11 cellular contexts compared by ENCODE assay signal in the genomic region with DNA sequence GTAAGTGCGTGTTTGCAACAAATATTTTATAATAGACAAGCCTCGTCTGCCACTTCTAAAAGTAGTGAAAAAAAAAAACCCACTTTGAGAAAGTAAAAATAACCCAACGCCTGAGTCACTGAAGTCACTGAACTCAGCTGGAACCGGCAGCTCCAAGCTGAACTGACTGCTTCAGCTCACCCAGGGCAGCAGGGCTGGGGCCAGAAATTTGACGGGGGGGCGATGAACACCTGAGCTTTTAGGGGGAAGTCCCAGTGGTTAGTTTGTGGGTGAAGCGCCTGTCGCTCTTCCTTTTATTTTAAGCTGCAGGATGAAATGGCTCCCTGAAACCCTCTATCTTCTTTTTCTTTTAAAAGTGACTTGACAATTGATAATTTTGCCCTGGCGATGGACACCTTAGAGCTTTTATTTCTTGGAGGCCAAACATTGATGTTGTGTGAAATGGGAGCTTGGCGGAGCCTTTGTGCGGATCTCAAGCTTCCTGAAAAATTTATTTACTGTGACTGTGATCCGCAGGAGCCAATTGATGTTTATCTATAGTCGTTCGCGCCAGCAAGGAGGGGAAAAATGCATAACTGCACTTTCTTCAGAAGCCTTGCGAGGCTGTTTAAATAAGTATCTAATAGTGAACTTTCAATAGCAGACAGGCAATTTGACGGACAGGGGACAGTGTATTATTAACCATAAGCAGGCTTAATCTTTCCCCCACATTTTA. TPM values are rescaled to one million over a fixed set of nuclear protein-coding genes. Genes with fewer than 3 reads are reported as not detected.
DNase-seq lines count a peak whose midpoint lies in the region; ATAC-seq lines count a peak whose summit lies in the region.
"Had no signal": no experiment of that assay in that cellular context is flagged by ENCODE, and none has a peak within 500 bp of the region (broad histone marks: within the 10 kb centered on the region; RNA-seq: fewer than 3 reads in every experiment).

No MANE protein-coding gene starts in this region.

- POLR2A ChIA-PET in activated CD4-positive, alpha-beta T cell treated with anti-CD3 and anti-CD28 coated beads, Interleukin-2, amount 10 ng/mL, durations not matched to agents 7 days and 5 days (lab: Charles Lee) = no interaction called here

- no peaks in the 10 kb centered on the region for H3K9me3 Mint-ChIP-seq in activated CD4-positive, alpha-beta T cell treated with anti-CD3 and anti-CD28 coated beads, Interleukin-2, amount 10 ng/mL, durations not matched to agents 7 days and 5 days
- no peaks in the 10 kb centered on the region for H3K9me3 Mint-ChIP-seq in stimulated activated naive CD8-positive, alpha-beta T cell treated with anti-CD3 and anti-CD28 coated beads, Interleukin-15, amount 100 ng/mL, for 72 hours

- no peak overlapping the region for H3K4me3 Mint-ChIP-seq in activated CD4-positive, alpha-beta T cell treated with anti-CD3 and anti-CD28 coated beads, Interleukin-2, amount 10 ng/mL, durations not matched to agents 7 days and 5 days
- H3K4me3 Mint-ChIP-seq in stimulated activated naive CD8-positive, alpha-beta T cell treated with anti-CD3 and anti-CD28 coated beads, Interleukin-15, amount 100 ng/mL, for 72 hours = peak overlapping the region; percentile 10 to 59

- CTCF ChIA-PET in activated CD4-positive, alpha-beta T cell treated with anti-CD3 and anti-CD28 coated beads, Interleukin-2, amount 10 ng/mL, durations not matched to agents 7 days and 5 days (lab: Charles Lee) = interaction anchor here (0.6 to 0.8 kb wide), 3 partner anchors 16 to 1500 kb away, joined by 3 to 6 read pairs (median 4); no protein-coding TSS in a partner anchor

- DNase-seq in activated gamma-delta T cell treated with Interleukin-2 at 50 U/mL for 16 hours (peak; percentile 15), activated gamma-delta T cell (lab: John Stamatoyannopoulos, UW) (no peak), germinal center (ENCODE audit: low spot score) (peak; percentile 57), DMS153 (lab: John Stamatoyannopoulos, UW) (no peak), GF-D8 (lab: John Stamatoyannopoulos, UW) (no peak), DMS53 treated with DMSO at 0.1 percent for 48 hours (lab: John Stamatoyannopoulos, UW; ENCODE audit: unreplicated experiment) (no peak)
- DNase-seq in activated CD4-positive, alpha-beta T cell treated with anti-CD3 and anti-CD28 coated beads, Interleukin-2, amount 10 ng/mL, durations not matched to agents 7 days and 5 days = peak; percentile 30
- DNase-seq in stimulated activated naive CD8-positive, alpha-beta T cell treated with anti-CD3 and anti-CD28 coated beads, Interleukin-15, amount 100 ng/mL, for 72 hours = no peak
- DNase-seq: activated CD8-positive, alpha-beta memory T cell treated with anti-CD3 and anti-CD28 coated beads for 24 hours; foreskin melanocyte; NCI-H2107 had no signal

- H3K27ac Mint-ChIP-seq in activated CD4-positive, alpha-beta T cell treated with anti-CD3 and anti-CD28 coated beads, Interleukin-2, amount 10 ng/mL, durations not matched to agents 7 days and 5 days = no peak overlapping the region
- H3K27ac Mint-ChIP-seq in stimulated activated naive CD8-positive, alpha-beta T cell treated with anti-CD3 and anti-CD28 coated beads, Interleukin-15, amount 100 ng/mL, for 72 hours = peak overlapping the region in 1 of 2 donors; percentile 54

- no peaks in the 10 kb centered on the region for H3K36me3 Mint-ChIP-seq in activated CD4-positive, alpha-beta T cell treated with anti-CD3 and anti-CD28 coated beads, Interleukin-2, amount 10 ng/mL, durations not matched to agents 7 days and 5 days (ENCODE audit: low read depth)

- ATAC-seq in stimulated activated naive CD8-positive, alpha-beta T cell treated with anti-CD3 and anti-CD28 coated beads, Interleukin-15, amount 100 ng/mL, for 72 hours = peak; percentile 63

- H3K27me3 Mint-ChIP-seq in activated CD4-positive, alpha-beta T cell treated with anti-CD3 and anti-CD28 coated beads, Interleukin-2, amount 10 ng/mL, durations not matched to agents 7 days and 5 days = peaks cover 4% of the 10 kb centered on the region
- no peaks in the 10 kb centered on the region for H3K27me3 Mint-ChIP-seq in stimulated activated naive CD8-positive, alpha-beta T cell treated with anti-CD3 and anti-CD28 coated beads, Interleukin-15, amount 100 ng/mL, for 72 hours

- H3K4me1 Mint-ChIP-seq in activated CD4-positive, alpha-beta T cell treated with anti-CD3 and anti-CD28 coated beads, Interleukin-2, amount 10 ng/mL, durations not matched to agents 7 days and 5 days = peaks cover 20% of the 10 kb centered on the region
- H3K4me1 Mint-ChIP-seq in stimulated activated naive CD8-positive, alpha-beta T cell treated with anti-CD3 and anti-CD28 coated beads, Interleukin-15, amount 100 ng/mL, for 72 hours = peaks cover 30% of the 10 kb centered on the region

RNA-seq across cellular contexts. Expression of gene CUX2, which starts 59.6 kb away (rescaled TPM):
- total RNA-seq in activated CD4-positive, alpha-beta T cell treated with anti-CD3 and anti-CD28 coated beads, Interleukin-2, amount 10 ng/mL, durations not matched to agents 7 days and 5 days = under 1 TPM; 0.89 to 0.98 TPM

Comparison
In these comparisons a context has a peak if more than half of its experiments do, and no peak if none do; other contexts are left out.
1. DNase-seq: peak in activated gamma-delta T cell treated with Interleukin-2 at 50 U/mL for 16 hours (single experiment), activated CD4-positive, alpha-beta T cell treated with anti-CD3 and anti-CD28 coated beads, Interleukin-2, amount 10 ng/mL, durations not matched to agents 7 days and 5 days (single experiment) and germinal center (single experiment); none in activated gamma-delta T cell (single experiment), stimulated activated naive CD8-positive, alpha-beta T cell treated with anti-CD3 and anti-CD28 coated beads, Interleukin-15, amount 100 ng/mL, for 72 hours (0 of 2), DMS153 (single experiment), GF-D8 (single experiment) and DMS53 treated with DMSO at 0.1 percent for 48 hours (single experiment).